23 cellular contexts compared by ENCODE assay signal in genomic region chr9:123248630-123249029, GRCh38.
"Had no signal": no experiment of that assay in that cellular context is flagged by ENCODE, and none has a peak within 500 bp of the region (broad histone marks: within the 10 kb centered on the region; RNA-seq: fewer than 3 reads in every experiment).

No MANE protein-coding gene starts in this region.

- H3K9me3 ChIP-seq: ascending aorta, left lung, sigmoid colon, tibial artery had no signal

- ATAC-seq: foreskin keratinocyte; left lung; naive thymus-derived CD8-positive, alpha-beta T cell had no signal

- H3K27ac Mint-ChIP-seq: activated T-helper 1 cell treated with anti-CD3 and anti-CD28 coated beads, Interleukin-12 subunit alpha, Interleukin-12 subunit beta, Interleukin-2, Interleukin-4 antibody, amounts not matched to agents 30 ng/mL and 10 ng/mL and 1 ng/mL, durations not matched to agents 14 hours and 24 hours and 36 hours; dendritic cell treated with granulocyte-macrophage colony-stimulating factor and Interleukin-4, amounts not matched to agents 40 ng/mL and 50 ng/mL, for 4 days; naive thymus-derived CD8-positive, alpha-beta T cell; stimulated activated naive CD8-positive, alpha-beta T cell treated with anti-CD3 and anti-CD28 coated beads, Interleukin-15, Interleukin-2, amounts not matched to agents 100 ng/mL and 50 ng/mL, for 24 hours; T-helper 1 cell treated with Interleukin-12 subunit alpha and Interleukin-12 subunit beta and Interleukin-4 antibody, amounts not matched to agents 30 μg/mL and 1 μg/mL, for 36 hours had no signal

- H3K4me3 Mint-ChIP-seq: activated T-helper 1 cell treated with anti-CD3 and anti-CD28 coated beads, Interleukin-12 subunit alpha, Interleukin-12 subunit beta, Interleukin-2, Interleukin-4 antibody, amounts not matched to agents 30 ng/mL and 10 ng/mL and 1 ng/mL, durations not matched to agents 14 hours and 24 hours and 36 hours; dendritic cell treated with granulocyte-macrophage colony-stimulating factor and Interleukin-4, amounts not matched to agents 40 ng/mL and 50 ng/mL, for 4 days; naive thymus-derived CD8-positive, alpha-beta T cell; stimulated activated naive CD8-positive, alpha-beta T cell treated with anti-CD3 and anti-CD28 coated beads, Interleukin-15, Interleukin-2, amounts not matched to agents 100 ng/mL and 50 ng/mL, for 24 hours; T-helper 1 cell treated with Interleukin-12 subunit alpha and Interleukin-12 subunit beta and Interleukin-4 antibody, amounts not matched to agents 30 μg/mL and 1 μg/mL, for 36 hours had no signal

- H3K27ac ChIP-seq: ascending aorta, brain microvascular endothelial cell, foreskin keratinocyte, left lung, sigmoid colon, tibial artery had no signal

- H3K36me3 ChIP-seq: ascending aorta, brain microvascular endothelial cell, left lung, sigmoid colon, tibial artery had no signal

- H3K4me3 ChIP-seq: ascending aorta, left lung, lung, sigmoid colon, tibial artery had no signal

- DNase-seq: activated CD4-positive, alpha-beta T cell treated with anti-CD3 and anti-CD28 coated beads, Interleukin-2, amount 50 U/mL, for 1 hour; activated CD8-positive, alpha-beta memory T cell treated with anti-CD3 and anti-CD28 coated beads, Interleukin-2, amount 50 U/mL, for 48 hours; activated gamma-delta T cell; activated naive CD4-positive, alpha-beta T cell treated with anti-CD3 and anti-CD28 coated beads, Interleukin-2, amount 50 U/mL, for 16 hours; brain microvascular endothelial cell; caudate nucleus; effector CD8-positive, alpha-beta T cell; erythroblast; foreskin keratinocyte; kidney; left lung; naive thymus-derived CD8-positive, alpha-beta T cell; retina; sigmoid colon; stimulated activated CD4-positive, alpha-beta T cell treated with anti-CD3 and anti-CD28 coated beads, Interleukin-4, amount 100 ng/mL, for 1 hour; T1000; tibial artery had no signal

- H3K9me3 Mint-ChIP-seq: activated T-helper 1 cell treated with anti-CD3 and anti-CD28 coated beads, Interleukin-12 subunit alpha, Interleukin-12 subunit beta, Interleukin-2, Interleukin-4 antibody, amounts not matched to agents 30 ng/mL and 10 ng/mL and 1 ng/mL, durations not matched to agents 14 hours and 24 hours and 36 hours; dendritic cell treated with granulocyte-macrophage colony-stimulating factor and Interleukin-4, amounts not matched to agents 40 ng/mL and 50 ng/mL, for 4 days; naive thymus-derived CD8-positive, alpha-beta T cell; stimulated activated naive CD8-positive, alpha-beta T cell treated with anti-CD3 and anti-CD28 coated beads, Interleukin-15, Interleukin-2, amounts not matched to agents 100 ng/mL and 50 ng/mL, for 24 hours; T-helper 1 cell treated with Interleukin-12 subunit alpha and Interleukin-12 subunit beta and Interleukin-4 antibody, amounts not matched to agents 30 μg/mL and 1 μg/mL, for 36 hours had no signal

- H3K27me3 ChIP-seq: ascending aorta, brain microvascular endothelial cell, foreskin keratinocyte, left lung, sigmoid colon, tibial artery had no signal
